ENCODE assay signal across 12 cellular contexts in genomic region chr10:132994371-132994796, GRCh38. TPM values are rescaled to one million over a fixed set of nuclear protein-coding genes. Genes with fewer than 3 reads are reported as not detected.
DNase-seq lines count a peak whose midpoint lies in the region; ATAC-seq and TF ChIP-seq lines count a peak whose summit lies in the region.
"Had no signal": no experiment of that assay in that cellular context is flagged by ENCODE, and none has a peak within 500 bp of the region (broad histone marks: within the 10 kb centered on the region; RNA-seq: fewer than 3 reads in every experiment).

No MANE protein-coding gene starts in this region.

- H3K27me3 ChIP-seq in left ventricle myocardium inferior (ENCODE audit: low read depth) (peaks cover 70% of the 10 kb centered on the region), gastrocnemius medialis (peaks cover 0 to 7% (median 0%) of the 10 kb centered on the region in 3 donors)

- no peaks in the 10 kb centered on the region for H3K9me3 ChIP-seq in left ventricle myocardium inferior (replicated peaks)
- no peaks in the 10 kb centered on the region for H3K9me3 ChIP-seq in gastrocnemius medialis

- in situ Hi-C loops in astrocyte of the spinal cord (cut with HindIII; ENCODE audit: low sequenced_read_pairs): no loop called here
- in situ Hi-C loops in gastrocnemius medialis (cut with MboI; ENCODE audit: low sequenced_read_pairs in 4 of 4): no loop called here

- no peak for ATAC-seq in gastrocnemius medialis
- ATAC-seq in HG02938 (IDR thresholded peaks at IDR 0.05; ENCODE audit: unreplicated experiment): no peak
- ATAC-seq in HG03520 (IDR thresholded peaks at IDR 0.05; ENCODE audit: unreplicated experiment): no peak
- ATAC-seq: sciatic nerve had no signal

- DNase-seq in Daoy (ENCODE audit: low read depth): peak; percentile 27
- DNase-seq in astrocyte of the spinal cord (ENCODE audit: low read depth, low spot score): peak; percentile 1
- DNase-seq in left ventricle myocardium inferior: no peak
- no peak for DNase-seq in gastrocnemius medialis
- no peak for DNase-seq in islet precursor cell
- DNase-seq in NCI-H1048 (lab: John Stamatoyannopoulos, UW): no peak
- DNase-seq: activated T-cell treated with anti-CD3 and anti-CD28 coated beads for 4 hours, NCI-H510A treated with DMSO at 0.1 percent for 48 hours had no signal

- H3K4me3 ChIP-seq in astrocyte of the spinal cord (ENCODE audit: low read depth, low read length) (peak overlapping the region; percentile 12), left ventricle myocardium inferior (peak overlapping the region; percentile 55), gastrocnemius medialis (peak overlapping the region; percentile 15 to 36 (median 21))
- H3K4me3 ChIP-seq: lung had no signal

- H3K4me1 ChIP-seq in left ventricle myocardium inferior: no peaks in the 10 kb centered on the region
- no peaks in the 10 kb centered on the region for H3K4me1 ChIP-seq in gastrocnemius medialis

- H3K36me3 ChIP-seq in left ventricle myocardium inferior (no peaks in the 10 kb centered on the region), gastrocnemius medialis (no peaks in the 10 kb centered on the region)

- H3K27ac ChIP-seq in left ventricle myocardium inferior (replicated peaks): no peak overlapping the region
- H3K27ac ChIP-seq in gastrocnemius medialis: no peak overlapping the region

- intact Hi-C loops in left ventricle myocardium inferior (cut with micrococcal nuclease) (no loop called here), gastrocnemius medialis (cut with DNase I; ENCODE audit: low total_unique reads) (no loop called here)

- no peak for TF ChIP-seq POLR2A in gastrocnemius medialis (IDR thresholded peaks at IDR 0.05)

- TF ChIP-seq CTCF in astrocyte of the spinal cord (IDR thresholded peaks at IDR 0.05; ENCODE audit: low read depth, low read length): no peak
- TF ChIP-seq CTCF in left ventricle myocardium inferior (IDR thresholded peaks at IDR 0.05; ENCODE audit: borderline replicate concordance): no peak
- no peak for TF ChIP-seq CTCF in gastrocnemius medialis (IDR thresholded peaks at IDR 0.05 in 4 of 5, conservative IDR thresholded peaks at IDR 0.05 in 1 of 5)

RNA-seq across cellular contexts. Expression of gene CFAP46, which starts 52.0 kb away (rescaled TPM):
- total RNA-seq in Daoy (2014; rRNA removed; shearing (Covaris generic)): 3.9 and 4.4 TPM in 2 replicates
- total RNA-seq in left ventricle myocardium inferior (0.99 TPM), gastrocnemius medialis (10 to 100 TPM in 3 of 4 donors, 1 to 10 TPM in 1; 4.2 to 27.9 (median 11.9) TPM)

Comparison
In these comparisons a context has a peak if more than half of its experiments do, and no peak if none do; other contexts are left out.
1. DNase-seq: peak in Daoy (single experiment) and astrocyte of the spinal cord (single experiment); none in left ventricle myocardium inferior (single experiment), gastrocnemius medialis (0 of 2), islet precursor cell (single experiment) and NCI-H1048 (single experiment).
2. Peak in every context shown above with its lines, with median percentiles within 50 percentile points of each other: H3K4me3 ChIP-seq.